In the genomic region with DNA sequence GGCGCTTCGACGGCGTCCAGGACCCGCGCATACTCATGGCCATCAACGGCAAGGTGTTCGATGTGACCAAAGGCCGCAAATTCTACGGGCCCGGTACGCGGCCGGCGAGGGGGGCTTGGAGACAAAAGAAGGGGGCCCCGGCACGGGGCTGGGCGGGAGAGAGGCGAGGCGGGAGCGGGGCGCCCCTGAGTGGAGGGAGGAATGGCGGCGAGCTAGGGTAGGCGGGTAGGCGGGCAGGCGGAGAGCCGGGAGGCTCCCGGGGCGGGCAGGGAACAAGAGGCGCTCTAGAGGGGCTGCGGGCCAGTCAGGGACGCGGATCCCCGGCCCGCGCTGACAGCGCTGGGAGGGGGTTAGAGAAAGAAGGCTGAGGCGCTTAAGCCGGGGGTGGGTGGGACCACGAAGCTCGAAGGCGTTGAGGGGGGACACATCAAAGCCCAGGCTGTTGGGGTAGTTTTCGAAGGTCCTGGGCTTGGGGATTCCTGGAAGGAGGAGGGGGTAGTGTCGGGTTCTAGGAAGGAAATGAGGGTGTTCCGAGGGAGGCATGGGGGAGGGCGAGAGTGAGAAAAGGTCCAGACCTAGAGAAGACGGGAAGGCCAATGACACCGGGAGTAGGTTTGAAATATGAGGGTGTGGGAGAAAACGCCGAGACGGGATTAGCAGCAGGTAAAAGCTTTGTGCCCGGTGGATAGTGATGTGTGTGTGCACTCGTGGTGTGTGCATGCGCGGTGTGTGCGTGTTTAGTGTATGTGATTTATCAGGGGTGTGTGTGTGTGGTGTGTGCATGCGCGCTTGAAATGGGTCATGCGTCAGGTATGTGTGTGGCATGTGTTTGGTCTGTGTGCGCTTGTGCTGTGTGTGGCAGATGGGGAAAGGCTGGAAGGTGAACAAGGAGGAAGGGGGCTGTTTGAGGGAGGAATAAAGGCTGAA, we compare ENCODE assay signal across 8 cellular contexts. TPM values are rescaled to one million over a fixed set of nuclear protein-coding genes. Genes with fewer than 3 reads are reported as not detected.
DNase-seq lines count a peak whose midpoint lies in the region; ATAC-seq, FAIRE-seq and TF ChIP-seq lines count a peak whose summit lies in the region.

No MANE protein-coding gene starts in this region.

- 1% methylated on average over 23 of the region's 61 CpGs for WGBS in A549 (ENCODE audit: missing lambda C conversion rate)

- FAIRE-seq in A549 (lab: Jason Lieb, UNC), result peak; percentile 92

- peaks cover 42% of the 10 kb centered on the region for H3K4me1 ChIP-seq in A549

- TF ChIP-seq CTCF in A549 (IDR thresholded peaks at IDR 0.05) (no peak), retinal pigment epithelial cell (conservative IDR thresholded peaks at IDR 0.05; ENCODE audit: low read depth, low read length) (no peak)

- H3K4me2 ChIP-seq in A549, result peak overlapping the region; percentile 96

- no peak for TF ChIP-seq EP300 in A549 (IDR thresholded peaks at IDR 0.05)

- H3K4me3 ChIP-seq in A549 (peak overlapping the region; percentile 96), SK-N-MC (peak overlapping the region; percentile 87), retinal pigment epithelial cell (ENCODE audit: low read length) (peak overlapping the region; percentile 80)

- peaks cover 23% of the 10 kb centered on the region for H3K36me3 ChIP-seq in SK-N-MC (ENCODE audit: insufficient read depth, low read length)

- POLR2A ChIA-PET in A549 (lab: Yijun Ruan, JAX), result interaction anchor here (0.6 to 1.3 kb wide), 4 partner anchors 9 to 267 kb away, joined by 3 to 4 read pairs (median 4); no protein-coding TSS in a partner anchor

- peak overlapping the region; percentile 81 for H3K9ac ChIP-seq in SK-N-MC (ENCODE audit: insufficient read length)

- H3K9me3 ChIP-seq in A549 (no peaks in the 10 kb centered on the region), SK-N-MC (ENCODE audit: low read depth, low read length) (no peaks in the 10 kb centered on the region)

- TF ChIP-seq RAD21 in A549 (conservative IDR thresholded peaks at IDR 0.05 in 1 of 2, IDR thresholded peaks at IDR 0.05 in 1 of 2), result no peak

- DNase-seq in A549 (ENCODE audit: low read depth in 1 of 2, low spot score in 1 of 2) (peak in 1 of 2 experiments; percentile 51), SK-N-MC (ENCODE audit: low read depth, low spot score) (no peak), hypothalamus (lab: John Stamatoyannopoulos, UW) (peak in 28 of 51 donors; percentile 0 to 38 (median 14)), retinal pigment epithelial cell (ENCODE audit: low read depth) (no peak), iPS-NIHi11 (ENCODE audit: low spot score) (no peak)

- H3K27ac ChIP-seq in A549, result peak overlapping the region; percentile 94 to 96
- peak overlapping the region; percentile 25; the same call in 1 of the 2 replicates for H3K27ac ChIP-seq in SK-N-MC
- peak overlapping the region; percentile 62 for H3K27ac ChIP-seq in angular gyrus (ENCODE audit: low read depth, low read length)

- ATAC-seq in A549 (peak; percentile 65 to 67), GM19025 (IDR thresholded peaks at IDR 0.05; ENCODE audit: low read depth, unreplicated experiment) (peak; percentile 14), HG03280 (IDR thresholded peaks at IDR 0.05; ENCODE audit: unreplicated experiment) (peak; percentile 21)

- CTCF ChIA-PET in A549 (lab: Yijun Ruan, JAX), result interaction anchor here (1.2 kb wide), 1 partner anchor 8 kb away, joined by 4 read pairs; no protein-coding TSS in a partner anchor

- TF ChIP-seq POLR2A in A549 (IDR thresholded peaks at IDR 0.05; ENCODE audit: low read length), result no peak

TF ChIP-seq in A549, 52 proteins besides CTCF, POLR2A, EP300 and RAD21:
- peak; percentile 25; the same call in 1 of the 2 replicates for TF ChIP-seq MAX (IDR thresholded peaks at IDR 0.05)
- TF ChIP-seq, protein P1, sequence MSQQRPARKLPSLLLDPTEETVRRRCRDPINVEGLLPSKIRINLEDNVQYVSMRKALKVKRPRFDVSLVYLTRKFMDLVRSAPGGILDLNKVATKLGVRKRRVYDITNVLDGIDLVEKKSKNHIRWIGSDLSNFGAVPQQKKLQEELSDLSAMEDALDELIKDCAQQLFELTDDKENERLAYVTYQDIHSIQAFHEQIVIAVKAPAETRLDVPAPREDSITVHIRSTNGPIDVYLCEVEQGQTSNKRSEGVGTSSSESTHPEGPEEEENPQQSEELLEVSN (IDR thresholded peaks at IDR 0.05; ENCODE audit: borderline replicate concordance, low read depth), result peak; percentile 45; the same call in 1 of the 2 replicates
- no peak for TF ChIP-seq BCL3 (IDR thresholded peaks at IDR 0.05)
- TF ChIP-seq HOXB13 (CRISPR knock-in tag; IDR thresholded peaks at IDR 0.05; ENCODE audit: low read depth), result no peak
- no peak for TF ChIP-seq HEYL (CRISPR knock-in tag; IDR thresholded peaks at IDR 0.05)
- TF ChIP-seq NPAS2 (CRISPR knock-in tag; IDR thresholded peaks at IDR 0.05; ENCODE audit: borderline replicate concordance), result no peak
- TF ChIP-seq, protein P2, sequence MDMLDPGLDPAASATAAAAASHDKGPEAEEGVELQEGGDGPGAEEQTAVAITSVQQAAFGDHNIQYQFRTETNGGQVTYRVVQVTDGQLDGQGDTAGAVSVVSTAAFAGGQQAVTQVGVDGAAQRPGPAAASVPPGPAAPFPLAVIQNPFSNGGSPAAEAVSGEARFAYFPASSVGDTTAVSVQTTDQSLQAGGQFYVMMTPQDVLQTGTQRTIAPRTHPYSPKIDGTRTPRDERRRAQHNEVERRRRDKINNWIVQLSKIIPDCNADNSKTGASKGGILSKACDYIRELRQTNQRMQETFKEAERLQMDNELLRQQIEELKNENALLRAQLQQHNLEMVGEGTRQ (IDR thresholded peaks at IDR 0.05), result no peak
- no peak for TF ChIP-seq RFX5 (IDR thresholded peaks at IDR 0.05)
- peak; percentile 61; the same call in 1 of the 2 replicates for TF ChIP-seq PHF8 (IDR thresholded peaks at IDR 0.05; ENCODE audit: borderline replicate concordance, low read depth)
- no peak for TF ChIP-seq RCOR1 (IDR thresholded peaks at IDR 0.05; ENCODE audit: low read depth, low read length)
- no peak for TF ChIP-seq BHLHE40 (IDR thresholded peaks at IDR 0.05; ENCODE audit: low read depth, low read length)
- 0 out of 2 replicates have a peak, but pooled peaks have one; percentile 29 for TF ChIP-seq RNF2 (IDR thresholded peaks at IDR 0.05; ENCODE audit: borderline replicate concordance, low read depth)
- TF ChIP-seq CHD2 (IDR thresholded peaks at IDR 0.05; ENCODE audit: low read length, partially characterized antibody), result no peak

RNA-seq across cellular contexts. Expression of gene PGRMC1, which starts 0.8 kb away (rescaled TPM):
- polyA plus RNA-seq in A549 (2011; rRNA removed), result 118 and 163 TPM in 2 replicates
- polyA plus RNA-seq in A549 (2012; cell fraction: cytosol; rRNA removed), result 85.2 and 104 TPM in 2 replicates
- polyA plus RNA-seq in A549 (2012; cell fraction: nucleus; rRNA removed), result 77.7 and 92.7 TPM in 2 replicates
- polyA plus RNA-seq in A549 (2017; fragmentation: RNase III; extraction: RNeasy Plus Mini Kit Qiagen cat#74134 plus additional on column Dnase treatment), result 140 to 159 TPM (median 151 TPM) in 3 replicates
- 33.4 and 35.6 TPM in 2 replicates for polyA minus RNA-seq in A549 (2011; rRNA and poly(A)+ RNA removed)

Comparison
In these comparisons a context has a peak if more than half of its experiments do, and no peak if none do; other contexts are left out.
1. ATAC-seq: peak in every context shown above with its lines; median percentile 66 in A549; 21 in HG03280; 14 in GM19025.
2. DNase-seq: peak in hypothalamus (28 of 51); none in SK-N-MC (single experiment), retinal pigment epithelial cell (single experiment) and iPS-NIHi11 (single experiment).
3. H3K27ac ChIP-seq: peak in every context shown above with its lines; median percentile 95 in A549; 62 in angular gyrus; 25 in SK-N-MC.
4. Peak in every context shown above with its lines, with median percentiles within 50 percentile points of each other: H3K4me3 ChIP-seq.